7 cellular contexts compared by ENCODE assay signal in genomic region chr3:142828703-142829304, GRCh38.
DNase-seq lines count a peak whose midpoint lies in the region; ATAC-seq and TF ChIP-seq lines count a peak whose summit lies in the region.

No MANE protein-coding gene starts in this region.

- no peaks in the 10 kb centered on the region for H3K9me3 Mint-ChIP-seq in activated naive CD8-positive, alpha-beta T cell treated with anti-CD3 and anti-CD28 coated beads for 36 hours

- no peaks in the 10 kb centered on the region for H3K9me3 ChIP-seq in psoas muscle

- WGBS in psoas muscle, 3 donors = 30 to 34% (median 34%) methylated on average over 9 of the region's 9 CpGs

- DNase-seq in NCI-H1092 (lab: John Stamatoyannopoulos, UW) (peak; percentile 55), SK-N-DZ (ENCODE audit: low spot score) (peak; percentile 71), cardiac septum (ENCODE audit: low spot score) (peak; percentile 89), psoas muscle (peak; percentile 81 to 82)
- peak; percentile 69 for DNase-seq in activated naive CD8-positive, alpha-beta T cell treated with anti-CD3 and anti-CD28 coated beads for 36 hours

- H3K4me1 ChIP-seq in psoas muscle = no peaks in the 10 kb centered on the region

- peaks cover 3% of the 10 kb centered on the region for H3K4me1 Mint-ChIP-seq in activated naive CD8-positive, alpha-beta T cell treated with anti-CD3 and anti-CD28 coated beads for 36 hours

- H3K27me3 Mint-ChIP-seq in activated naive CD8-positive, alpha-beta T cell treated with anti-CD3 and anti-CD28 coated beads for 36 hours = peaks cover 8% of the 10 kb centered on the region

- peak; percentile 77 for TF ChIP-seq CTCF in psoas muscle (IDR thresholded peaks at IDR 0.05)

- ATAC-seq in GM18498 (IDR thresholded peaks at IDR 0.05; ENCODE audit: unreplicated experiment) (peak; percentile 100), HG02759 (IDR thresholded peaks at IDR 0.05; ENCODE audit: unreplicated experiment) (peak; percentile 99), psoas muscle (peak; percentile 86 to 97 (median 92))

- H3K27me3 ChIP-seq in psoas muscle (ENCODE audit: insufficient read depth in 3 of 3, low read length in 2 of 3) = no peaks in the 10 kb centered on the region

- intact Hi-C loops in cardiac septum (cut with DNase I) (loop anchor here (2.0 to 10.0 kb wide), 3 partner anchors 103 to 244 kb away; no protein-coding TSS in a partner anchor), psoas muscle (cut with DNase I) (loop anchor here in 1 of 2 donors (5.0 kb wide), 1 partner anchor 168 kb away; no protein-coding TSS in a partner anchor)

- no peaks in the 10 kb centered on the region for H3K36me3 ChIP-seq in psoas muscle (ENCODE audit: insufficient read depth in 1 of 2, low read depth in 1 of 2)

- no peak overlapping the region for H3K4me3 Mint-ChIP-seq in activated naive CD8-positive, alpha-beta T cell treated with anti-CD3 and anti-CD28 coated beads for 36 hours

- H3K27ac ChIP-seq in psoas muscle = no peak overlapping the region

- no peak overlapping the region for H3K4me3 ChIP-seq in psoas muscle

- H3K36me3 Mint-ChIP-seq in activated naive CD8-positive, alpha-beta T cell treated with anti-CD3 and anti-CD28 coated beads for 36 hours = no peaks in the 10 kb centered on the region

- no peak overlapping the region for H3K27ac Mint-ChIP-seq in activated naive CD8-positive, alpha-beta T cell treated with anti-CD3 and anti-CD28 coated beads for 36 hours
